Comparison of ENCODE assay signal across 20 cellular contexts in the genomic region with DNA sequence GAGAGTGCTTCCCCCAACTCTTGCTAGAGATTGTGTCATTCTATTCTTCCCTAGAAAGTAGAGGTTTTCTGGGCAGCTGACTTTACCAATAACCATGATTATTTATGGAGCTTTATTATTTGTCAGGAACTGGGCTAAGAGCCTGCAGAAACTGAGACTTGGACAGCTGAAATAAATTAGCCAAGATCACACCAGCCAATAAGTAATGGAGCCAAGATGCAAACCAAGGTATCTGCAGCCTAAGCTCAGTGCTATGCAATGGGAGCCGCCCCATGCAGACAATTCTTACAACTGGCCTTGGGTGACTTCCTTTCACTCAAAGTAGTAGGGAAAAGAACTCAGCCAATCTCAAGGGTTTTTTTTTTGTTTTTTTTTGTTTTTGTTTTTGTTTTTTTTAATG.
DNase-seq lines count a peak whose midpoint lies in the region; ATAC-seq and TF ChIP-seq lines count a peak whose summit lies in the region.
"Had no signal": no experiment of that assay in that cellular context is flagged by ENCODE, and none has a peak within 500 bp of the region (broad histone marks: within the 10 kb centered on the region; RNA-seq: fewer than 3 reads in every experiment).

No MANE protein-coding gene starts in this region.

- no peaks in the 10 kb centered on the region for H3K36me3 Mint-ChIP-seq in activated T-helper 1 cell treated with anti-CD3 and anti-CD28 coated beads, Interleukin-12 subunit alpha, Interleukin-12 subunit beta, Interleukin-2, Interleukin-4 antibody, amounts not matched to agents 30 ng/mL and 10 ng/mL and 1 ng/mL, durations not matched to agents 14 hours and 24 hours and 36 hours (ENCODE audit: low read depth)
- H3K36me3 Mint-ChIP-seq: brain; CD8-positive, alpha-beta memory T cell; stimulated activated memory B cell treated with anti-CD40 and anti-IgM and Interleukin-4, amounts not matched to agents 10 μg/mL and 1 μg/mL and 100 μg/mL, for 72 hours had no signal

- no peak for TF ChIP-seq POLR2A in right lobe of liver (IDR thresholded peaks at IDR 0.05)

- no peaks in the 10 kb centered on the region for H3K4me1 ChIP-seq in right atrium auricular region
- no peaks in the 10 kb centered on the region for H3K4me1 ChIP-seq in right lobe of liver
- H3K4me1 ChIP-seq in psoas muscle, result no peaks in the 10 kb centered on the region
- H3K4me1 ChIP-seq: left lung, transverse colon had no signal

- peak; percentile 61 to 80 for ATAC-seq in left cardiac atrium
- ATAC-seq in right lobe of liver, result no peak
- ATAC-seq in psoas muscle, result no peak
- ATAC-seq: esophagus mucosa; left lung; stimulated activated memory B cell treated with anti-CD40 and anti-IgM and Interleukin-4, amounts not matched to agents 10 μg/mL and 1 μg/mL and 100 μg/mL, for 72 hours had no signal

- DNase-seq in left cardiac atrium (no peak), right atrium auricular region (ENCODE audit: low spot score) (no peak), dedifferentiated amniotic fluid mesenchymal stem cell (ENCODE audit: extremely low spot score) (peak; percentile 92), left kidney (ENCODE audit: low read depth, low spot score) (peak; percentile 53), NCI-H1105 (lab: John Stamatoyannopoulos, UW) (no peak), right lobe of liver (no peak), psoas muscle (no peak)
- no peak for DNase-seq in activated T-helper 1 cell treated with anti-CD3 and anti-CD28 coated beads, Interleukin-12 subunit alpha, Interleukin-12 subunit beta, Interleukin-2, Interleukin-4 antibody, amounts not matched to agents 30 ng/mL and 10 ng/mL and 1 ng/mL, durations not matched to agents 14 hours and 24 hours and 36 hours (ENCODE audit: low spot score)
- DNase-seq: activated CD4-positive, alpha-beta T cell treated with anti-CD3 and anti-CD28 coated beads for 1 hour; activated gamma-delta T cell; CD8-positive, alpha-beta memory T cell; Karpas-422; left lung; NCI-H1694 treated with DMSO at 0.1 percent for 48 hours; T-helper 9 cell; transverse colon had no signal

- H3K9me3 Mint-ChIP-seq in activated T-helper 1 cell treated with anti-CD3 and anti-CD28 coated beads, Interleukin-12 subunit alpha, Interleukin-12 subunit beta, Interleukin-2, Interleukin-4 antibody, amounts not matched to agents 30 ng/mL and 10 ng/mL and 1 ng/mL, durations not matched to agents 14 hours and 24 hours and 36 hours, result no peaks in the 10 kb centered on the region
- H3K9me3 Mint-ChIP-seq: brain had no signal

- H3K27me3 ChIP-seq in right atrium auricular region (no peaks in the 10 kb centered on the region), right lobe of liver (no peaks in the 10 kb centered on the region), psoas muscle (ENCODE audit: insufficient read depth in 3 of 3, low read length in 2 of 3) (no peaks in the 10 kb centered on the region)
- H3K27me3 ChIP-seq: left lung, SJSA1, transverse colon had no signal

- intact Hi-C loops in left cardiac atrium (cut with DNase I), result loop anchor here in 1 of 2 donors (10.0 kb wide), 1 partner anchor 148 kb away; no protein-coding TSS in a partner anchor
- intact Hi-C loops in activated T-helper 1 cell treated with anti-CD3 and anti-CD28 coated beads, Interleukin-12 subunit alpha, Interleukin-12 subunit beta, Interleukin-2, Interleukin-4 antibody, amounts not matched to agents 30 ng/mL and 10 ng/mL and 1 ng/mL, durations not matched to agents 14 hours and 24 hours and 36 hours (cut with micrococcal nuclease), result no loop called here
- intact Hi-C loops in right lobe of liver (cut with DNase I), result no loop called here
- intact Hi-C loops in psoas muscle (cut with DNase I), result no loop called here

- TF ChIP-seq CTCF in right atrium auricular region (IDR thresholded peaks at IDR 0.05) (no peak), right lobe of liver (IDR thresholded peaks at IDR 0.05) (no peak), psoas muscle (IDR thresholded peaks at IDR 0.05) (no peak)

- H3K4me1 Mint-ChIP-seq in activated T-helper 1 cell treated with anti-CD3 and anti-CD28 coated beads, Interleukin-12 subunit alpha, Interleukin-12 subunit beta, Interleukin-2, Interleukin-4 antibody, amounts not matched to agents 30 ng/mL and 10 ng/mL and 1 ng/mL, durations not matched to agents 14 hours and 24 hours and 36 hours (ENCODE audit: low read depth), result no peaks in the 10 kb centered on the region
- H3K4me1 Mint-ChIP-seq: CD8-positive, alpha-beta memory T cell; stimulated activated memory B cell treated with anti-CD40 and anti-IgM and Interleukin-4, amounts not matched to agents 10 μg/mL and 1 μg/mL and 100 μg/mL, for 72 hours had no signal

- H3K9me3 ChIP-seq in right atrium auricular region, result no peaks in the 10 kb centered on the region
- H3K9me3 ChIP-seq in right lobe of liver, result no peaks in the 10 kb centered on the region
- no peaks in the 10 kb centered on the region for H3K9me3 ChIP-seq in psoas muscle
- H3K9me3 ChIP-seq: left lung, SJSA1, transverse colon had no signal

- no peaks in the 10 kb centered on the region for H3K36me3 ChIP-seq in right atrium auricular region
- H3K36me3 ChIP-seq in right lobe of liver, result no peaks in the 10 kb centered on the region
- no peaks in the 10 kb centered on the region for H3K36me3 ChIP-seq in psoas muscle (ENCODE audit: insufficient read depth in 1 of 2, low read depth in 1 of 2)
- H3K36me3 ChIP-seq: left lung, SJSA1, transverse colon had no signal

- H3K27ac ChIP-seq in right atrium auricular region (no peak overlapping the region), right lobe of liver (no peak overlapping the region), psoas muscle (no peak overlapping the region)
- H3K27ac ChIP-seq: left lung, SJSA1, transverse colon had no signal

- no peak overlapping the region for H3K27ac Mint-ChIP-seq in activated T-helper 1 cell treated with anti-CD3 and anti-CD28 coated beads, Interleukin-12 subunit alpha, Interleukin-12 subunit beta, Interleukin-2, Interleukin-4 antibody, amounts not matched to agents 30 ng/mL and 10 ng/mL and 1 ng/mL, durations not matched to agents 14 hours and 24 hours and 36 hours
- H3K27ac Mint-ChIP-seq: CD8-positive, alpha-beta memory T cell; stimulated activated memory B cell treated with anti-CD40 and anti-IgM and Interleukin-4, amounts not matched to agents 10 μg/mL and 1 μg/mL and 100 μg/mL, for 72 hours had no signal

- WGBS in right lobe of liver (ENCODE audit: insufficient coverage, low coverage, low lambda C conversion rate, missing lambda C conversion rate), result 56% methylated on average over 1 of the region's 1 CpG
- 10 to 18% (median 15%) methylated on average over 1 of the region's 1 CpG for WGBS in psoas muscle, 3 donors

- H3K4me3 Mint-ChIP-seq in activated T-helper 1 cell treated with anti-CD3 and anti-CD28 coated beads, Interleukin-12 subunit alpha, Interleukin-12 subunit beta, Interleukin-2, Interleukin-4 antibody, amounts not matched to agents 30 ng/mL and 10 ng/mL and 1 ng/mL, durations not matched to agents 14 hours and 24 hours and 36 hours, result no peak overlapping the region
- H3K4me3 Mint-ChIP-seq: brain; CD8-positive, alpha-beta memory T cell; stimulated activated memory B cell treated with anti-CD40 and anti-IgM and Interleukin-4, amounts not matched to agents 10 μg/mL and 1 μg/mL and 100 μg/mL, for 72 hours had no signal

- H3K4me3 ChIP-seq in right atrium auricular region (no peak overlapping the region), right lobe of liver (no peak overlapping the region), psoas muscle (no peak overlapping the region)
- H3K4me3 ChIP-seq: left lung, SJSA1, transverse colon had no signal

- H3K27me3 Mint-ChIP-seq in activated T-helper 1 cell treated with anti-CD3 and anti-CD28 coated beads, Interleukin-12 subunit alpha, Interleukin-12 subunit beta, Interleukin-2, Interleukin-4 antibody, amounts not matched to agents 30 ng/mL and 10 ng/mL and 1 ng/mL, durations not matched to agents 14 hours and 24 hours and 36 hours (ENCODE audit: insufficient read depth), result peaks cover 2% of the 10 kb centered on the region
- H3K27me3 Mint-ChIP-seq: brain; CD8-positive, alpha-beta memory T cell; stimulated activated memory B cell treated with anti-CD40 and anti-IgM and Interleukin-4, amounts not matched to agents 10 μg/mL and 1 μg/mL and 100 μg/mL, for 72 hours had no signal

Comparison
In these comparisons a context has a peak if more than half of its experiments do, and no peak if none do; other contexts are left out.
1. ATAC-seq: peak in left cardiac atrium (2 of 2); none in right lobe of liver (0 of 4) and psoas muscle (0 of 4).
2. DNase-seq: peak in dedifferentiated amniotic fluid mesenchymal stem cell (single experiment) and left kidney (single experiment); none in left cardiac atrium (single experiment), right atrium auricular region (single experiment), activated T-helper 1 cell treated with anti-CD3 and anti-CD28 coated beads, Interleukin-12 subunit alpha, Interleukin-12 subunit beta, Interleukin-2, Interleukin-4 antibody, amounts not matched to agents 30 ng/mL and 10 ng/mL and 1 ng/mL, durations not matched to agents 14 hours and 24 hours and 36 hours (single experiment), NCI-H1105 (single experiment), right lobe of liver (0 of 3) and psoas muscle (0 of 2).